Comparison of ENCODE assay signal across 1 cellular context in genomic region chr12:56221757-56222530, GRCh38.
A peak's percentile ranks its signal among the peaks of the same experiment; 100 is the strongest.
TF ChIP-seq lines count a peak whose summit lies in the region.

Gene RNF41 (minus strand): TSS chr12:56221922. CDS start chr12:56214047, 7,875 bp downstream.

TF ChIP-seq in HepG2, 621 proteins besides CTCF, POLR2A, EP300 and RAD21 (continued from another document and continues in another):
- no peak for TF ChIP-seq HBP1 (CRISPR knock-in tag; IDR thresholded peaks at IDR 0.05; ENCODE audit: low read depth)
- no peak; the same call in 1 of the 2 replicates for TF ChIP-seq ZBTB25 (CRISPR knock-in tag; IDR thresholded peaks at IDR 0.05)
- peak; percentile 69; the same call in 1 of the 2 replicates for TF ChIP-seq MEF2D (CRISPR knock-in tag; IDR thresholded peaks at IDR 0.05)
- peak; percentile 48; the same call in 1 of the 2 replicates for TF ChIP-seq DMTF1 (CRISPR knock-in tag; IDR thresholded peaks at IDR 0.05)
- no peak for TF ChIP-seq ZNF841 (CRISPR knock-in tag; IDR thresholded peaks at IDR 0.05; ENCODE audit: borderline replicate concordance)
- no peak for TF ChIP-seq ATF6 (CRISPR knock-in tag; conservative IDR thresholded peaks at IDR 0.05)
- TF ChIP-seq MBD4 (IDR thresholded peaks at IDR 0.05; ENCODE audit: borderline replicate concordance, low read length), result no peak
- peak; percentile 91 for TF ChIP-seq CREM (IDR thresholded peaks at IDR 0.05)
- TF ChIP-seq CREM (CRISPR knock-in tag; IDR thresholded peaks at IDR 0.05), result no peak
- TF ChIP-seq HMG20A (CRISPR knock-in tag; IDR thresholded peaks at IDR 0.05; ENCODE audit: borderline replicate concordance), result peak; percentile 33; the same call in 1 of the 2 replicates
- peak; percentile 50 for TF ChIP-seq TFDP2 (CRISPR knock-in tag; IDR thresholded peaks at IDR 0.05)
- TF ChIP-seq ZFP91 (CRISPR knock-in tag; IDR thresholded peaks at IDR 0.05; ENCODE audit: borderline replicate concordance), result peak; percentile 87
- TF ChIP-seq ZNF724P (CRISPR knock-in tag; IDR thresholded peaks at IDR 0.05; ENCODE audit: borderline replicate concordance), result no peak
- no peak for TF ChIP-seq REPIN1 (CRISPR knock-in tag; IDR thresholded peaks at IDR 0.05; ENCODE audit: borderline replicate concordance, low read depth)
- 0 out of 2 replicates have a peak, but pooled peaks have one; percentile 48 for TF ChIP-seq POGZ (CRISPR knock-in tag; IDR thresholded peaks at IDR 0.05)
- TF ChIP-seq FOXP4 (CRISPR knock-in tag; IDR thresholded peaks at IDR 0.05), result 0 out of 2 replicates have a peak, but pooled peaks have one; percentile 13
- TF ChIP-seq AGO2 (optimal IDR thresholded peaks at IDR 0.05; ENCODE audit: low read depth, low read length), result peak; percentile 55
- TF ChIP-seq FOSL2 (CRISPR knock-in tag; IDR thresholded peaks at IDR 0.05), result peak; percentile 15; the same call in 1 of the 2 replicates
- TF ChIP-seq HNF1B (CRISPR knock-in tag; IDR thresholded peaks at IDR 0.05), result peak; percentile 70
- TF ChIP-seq DR1 (CRISPR knock-in tag; IDR thresholded peaks at IDR 0.05), result peak; percentile 78
- 0 out of 2 replicates have a peak, but pooled peaks have one; percentile 43 for TF ChIP-seq SIX1 (CRISPR knock-in tag; IDR thresholded peaks at IDR 0.05; ENCODE audit: borderline replicate concordance)
- no peak for TF ChIP-seq SIX4 (CRISPR knock-in tag; IDR thresholded peaks at IDR 0.05)
- TF ChIP-seq SOX13 (IDR thresholded peaks at IDR 0.05), result no peak
- peak in 1 of 2 experiments; percentile 43; a peak in 1 of 4 replicates for TF ChIP-seq SOX13 (CRISPR knock-in tag; conservative IDR thresholded peaks at IDR 0.05 in 1 of 2, IDR thresholded peaks at IDR 0.05 in 1 of 2)
- peak; percentile 87 for TF ChIP-seq ARID4A (CRISPR knock-in tag; IDR thresholded peaks at IDR 0.05; ENCODE audit: borderline replicate concordance)
- TF ChIP-seq ZMAT3 (CRISPR knock-in tag; conservative IDR thresholded peaks at IDR 0.05), result peak; percentile 84; the same call in 1 of the 2 replicates
- TF ChIP-seq RCOR2 (CRISPR knock-in tag; IDR thresholded peaks at IDR 0.05), result peak; percentile 50; the same call in 1 of the 2 replicates
- peak; percentile 44; the same call in 1 of the 2 replicates for TF ChIP-seq E2F1 (CRISPR knock-in tag; IDR thresholded peaks at IDR 0.05)
- no peak for TF ChIP-seq THAP7 (CRISPR knock-in tag; IDR thresholded peaks at IDR 0.05)
- 0 out of 2 replicates have a peak, but pooled peaks have one; percentile 20 for TF ChIP-seq JUND (CRISPR knock-in tag; IDR thresholded peaks at IDR 0.05)
- TF ChIP-seq ZNF792 (CRISPR knock-in tag; IDR thresholded peaks at IDR 0.05), result 0 out of 2 replicates have a peak, but pooled peaks have one; percentile 34
- TF ChIP-seq CAMTA2 (CRISPR knock-in tag; IDR thresholded peaks at IDR 0.05; ENCODE audit: borderline replicate concordance), result no peak
- peak; percentile 83; the same call in 1 of the 2 replicates for TF ChIP-seq ZBTB8A (CRISPR knock-in tag; IDR thresholded peaks at IDR 0.05; ENCODE audit: borderline replicate concordance, low read depth)
